17 cellular contexts compared by ENCODE assay signal in genomic region chr3:4529901-4530588, GRCh38.
"Had no signal": no experiment of that assay in that cellular context is flagged by ENCODE, and none has a peak within 500 bp of the region (broad histone marks: within the 10 kb centered on the region; RNA-seq: fewer than 3 reads in every experiment).

No MANE protein-coding gene starts in this region.

- H3K9me3 ChIP-seq: heart left ventricle, left ventricle myocardium inferior, vagina had no signal

- FAIRE-seq: colon, islet of Langerhans had no signal

- H3K9me3 Mint-ChIP-seq: activated CD4-positive, alpha-beta T cell treated with anti-CD3 and anti-CD28 coated beads, Interleukin-2, amount 10 ng/mL, durations not matched to agents 24 days and 14 days; activated naive CD4-positive, alpha-beta T cell treated with anti-CD3 and anti-CD28 coated beads, Interleukin-2, amount 10 ng/mL, durations not matched to agents 7 days and 5 days; activated T-helper 17 cell treated with anti-CD3 and anti-CD28 coated beads, Interleukin-2, amount 50 U/mL, for 72 hours; neural progenitor cell had no signal

- H3K4me3 ChIP-seq: cardiac muscle cell, heart left ventricle, left ventricle myocardium inferior, neural progenitor cell, vagina had no signal

- H3K36me3 ChIP-seq: cardiac muscle cell, heart left ventricle, left ventricle myocardium inferior, neural progenitor cell, vagina had no signal

- ATAC-seq: activated T-helper 17 cell treated with anti-CD3 and anti-CD28 coated beads, Interleukin-2, amount 50 U/mL, for 72 hours; foreskin keratinocyte; heart left ventricle had no signal

- H3K27ac Mint-ChIP-seq: activated CD4-positive, alpha-beta T cell treated with anti-CD3 and anti-CD28 coated beads, Interleukin-2, amount 10 ng/mL, durations not matched to agents 24 days and 14 days; activated naive CD4-positive, alpha-beta T cell treated with anti-CD3 and anti-CD28 coated beads, Interleukin-2, amount 10 ng/mL, durations not matched to agents 7 days and 5 days; activated T-helper 17 cell treated with anti-CD3 and anti-CD28 coated beads, Interleukin-2, amount 50 U/mL, for 72 hours; neural progenitor cell had no signal

- H3K27me3 Mint-ChIP-seq: activated CD4-positive, alpha-beta T cell treated with anti-CD3 and anti-CD28 coated beads, Interleukin-2, amount 10 ng/mL, durations not matched to agents 24 days and 14 days; activated naive CD4-positive, alpha-beta T cell treated with anti-CD3 and anti-CD28 coated beads, Interleukin-2, amount 10 ng/mL, durations not matched to agents 7 days and 5 days; activated T-helper 17 cell treated with anti-CD3 and anti-CD28 coated beads, Interleukin-2, amount 50 U/mL, for 72 hours had no signal

- H3K4me3 Mint-ChIP-seq: activated CD4-positive, alpha-beta T cell treated with anti-CD3 and anti-CD28 coated beads, Interleukin-2, amount 10 ng/mL, durations not matched to agents 24 days and 14 days; activated naive CD4-positive, alpha-beta T cell treated with anti-CD3 and anti-CD28 coated beads, Interleukin-2, amount 10 ng/mL, durations not matched to agents 7 days and 5 days; activated T-helper 17 cell treated with anti-CD3 and anti-CD28 coated beads, Interleukin-2, amount 50 U/mL, for 72 hours; neural progenitor cell had no signal

- H3K9ac ChIP-seq: neural progenitor cell, parathyroid adenoma had no signal

- DNase-seq: activated CD4-positive, alpha-beta T cell treated with anti-CD3 and anti-CD28 coated beads, Interleukin-2, amount 10 ng/mL, durations not matched to agents 24 days and 14 days; activated naive CD4-positive, alpha-beta T cell treated with anti-CD3 and anti-CD28 coated beads, Interleukin-2, amount 10 ng/mL, durations not matched to agents 7 days and 5 days; foreskin keratinocyte; heart left ventricle; left ventricle myocardium inferior; mesendoderm; retina; stimulated activated CD4-positive, alpha-beta T cell treated with anti-CD3 and anti-CD28 coated beads, Interleukin-4, amount 100 ng/mL, for 1 hour; stimulated activated CD8-positive, alpha-beta memory T cell treated with anti-CD3 and anti-CD28 coated beads, Interleukin-4, amount 100 ng/mL, for 48 hours; T1000 had no signal

- H3K4me1 ChIP-seq: foreskin keratinocyte had no signal

- H3K27ac ChIP-seq: cardiac muscle cell, foreskin keratinocyte, neural progenitor cell, parathyroid adenoma, vagina had no signal

- H3K36me3 Mint-ChIP-seq: activated naive CD4-positive, alpha-beta T cell treated with anti-CD3 and anti-CD28 coated beads, Interleukin-2, amount 10 ng/mL, durations not matched to agents 7 days and 5 days; neural progenitor cell had no signal
